8 cellular contexts compared by ENCODE assay signal in the genomic region with DNA sequence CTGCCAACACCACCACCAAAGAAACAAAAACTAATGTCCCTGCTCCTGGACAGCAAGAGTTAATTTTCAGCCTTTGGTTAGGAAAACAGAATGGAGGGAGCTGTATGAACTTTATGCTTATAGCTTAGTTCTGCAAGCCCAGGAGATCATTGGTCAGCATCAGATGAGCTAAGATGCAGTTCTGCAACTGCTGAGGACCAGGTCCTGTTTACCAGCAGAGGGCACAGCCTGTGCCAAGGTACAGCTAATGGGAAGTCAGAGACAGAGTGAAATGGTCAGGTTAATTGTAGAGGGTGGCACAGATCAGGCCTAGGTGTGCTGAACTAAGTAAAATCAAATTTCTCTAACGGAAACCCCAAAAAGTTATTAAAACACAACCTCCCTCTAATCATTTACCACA.
DNase-seq lines count a peak whose midpoint lies in the region; ATAC-seq, FAIRE-seq and TF ChIP-seq lines count a peak whose summit lies in the region.
"Had no signal": no experiment of that assay in that cellular context is flagged by ENCODE, and none has a peak within 500 bp of the region (broad histone marks: within the 10 kb centered on the region; RNA-seq: fewer than 3 reads in every experiment).

No MANE protein-coding gene starts in this region.

- POLR2A ChIA-PET in H1 (lab: Charles Lee; ENCODE audit: partially characterized antibody) = no interaction called here

- H3K9me3 ChIP-seq in H1 (ENCODE audit: insufficient read depth in 2 of 2, low read depth in 1 of 2, low read length in 1 of 2) (no peaks in the 10 kb centered on the region), Peyer's patch (no peaks in the 10 kb centered on the region)

- H2BK120ac ChIP-seq in H1 (replicated peaks; ENCODE audit: low read depth, low read length) = no peak overlapping the region

- TF ChIP-seq POLR2A in H1 (IDR thresholded peaks at IDR 0.05; ENCODE audit: control extremely low read depth in 1 of 2, low read depth in 2 of 2, low read length in 2 of 2) (no peak), Peyer's patch (IDR thresholded peaks at IDR 0.05) (no peak)

- peak; percentile 42 for ATAC-seq in GM19025 (IDR thresholded peaks at IDR 0.05; ENCODE audit: low read depth, unreplicated experiment)

- no peak overlapping the region for H3K9ac ChIP-seq in H1 (replicated peaks in 1 of 4; ENCODE audit: extremely low read depth in 1 of 4, low read depth in 3 of 4, low read length in 3 of 4)

- no peak overlapping the region for H4K5ac ChIP-seq in H1 (ENCODE audit: insufficient read length, low read depth, low read length)

- no peak overlapping the region for H2BK12ac ChIP-seq in H1 (ENCODE audit: low read depth, low read length)

- H3K27me3 ChIP-seq in H1 (replicated peaks in 1 of 4; ENCODE audit: control insufficient read depth in 3 of 4, extremely low read depth in 1 of 4, insufficient read depth in 3 of 4, low read length in 3 of 4) (no peaks in the 10 kb centered on the region), Peyer's patch (no peaks in the 10 kb centered on the region)

- peaks cover 4 to 98% of the 10 kb centered on the region in 2 experiments; a peak in 3 of 4 replicates for H3K79me2 ChIP-seq in H1 (ENCODE audit: control insufficient read depth in 1 of 2, insufficient read depth in 2 of 2, low read length in 2 of 2)

- H3K4me2 ChIP-seq in H1 (ENCODE audit: insufficient read depth in 1 of 2, low read depth in 2 of 2, low read length in 2 of 2) = no peak overlapping the region

- FAIRE-seq in H1 (lab: Jason Lieb, UNC) = no peak

- no peak overlapping the region for H2BK20ac ChIP-seq in H1 (ENCODE audit: low read length)

- 89% methylated on average over 1 of the region's 1 CpG; no CpG with 5 or more reads in 1 of the 2 experiments for WGBS in H1 (ENCODE audit: extremely low coverage in 1 of 2, insufficient coverage in 1 of 2, insufficient read length in 1 of 2, insufficient replicate concordance in 2 of 2, low coverage in 1 of 2, low lambda C conversion rate in 2 of 2, missing lambda C conversion rate in 1 of 2), 2 experiments

- H3K27ac ChIP-seq in H1 (ENCODE audit: low read depth, low read length) (no peak overlapping the region), Peyer's patch (no peak overlapping the region)

- no peak for TF ChIP-seq EP300 in Ishikawa (IDR thresholded peaks at IDR 0.05; ENCODE audit: borderline replicate concordance)
- TF ChIP-seq EP300 in H1 (IDR thresholded peaks at IDR 0.05; ENCODE audit: borderline replicate concordance in 1 of 2, low read depth in 2 of 2, low read length in 2 of 2) = no peak

- no peak overlapping the region for H2BK5ac ChIP-seq in H1 (ENCODE audit: low read depth, low read length)

- H3K79me1 ChIP-seq in H1 (ENCODE audit: low read depth, low read length) = peaks cover 23% of the 10 kb centered on the region

- CTCF ChIA-PET in H1 (lab: Charles Lee; ENCODE audit: partially characterized antibody) = interaction anchor here (0.5 to 3.0 kb wide), 7 partner anchors 8 to 312 kb away, joined by 3 to 18 read pairs (median 3); no protein-coding TSS in a partner anchor

- H3K36me3 ChIP-seq in H1 (ENCODE audit: control insufficient read depth in 2 of 4, insufficient read depth in 4 of 4, low read length in 3 of 4) = no peaks in the 10 kb centered on the region
- no peaks in the 10 kb centered on the region for H3K36me3 ChIP-seq in Peyer's patch

- H2AK5ac ChIP-seq in H1 (ENCODE audit: low read depth, low read length) = no peak overlapping the region

- H3K4ac ChIP-seq in H1 (replicated peaks; ENCODE audit: insufficient read length, low read depth, low read length) = no peak overlapping the region

- H3K14ac ChIP-seq in H1 (ENCODE audit: insufficient read length) = no peak overlapping the region

- peak; percentile 57 for TF ChIP-seq RAD21 in Ishikawa (IDR thresholded peaks at IDR 0.05; ENCODE audit: low read depth)
- peak; percentile 14 to 28; a peak in 2 of 4 replicates for TF ChIP-seq RAD21 in H1 (IDR thresholded peaks at IDR 0.05 in 1 of 2, conservative IDR thresholded peaks at IDR 0.05 in 1 of 2; ENCODE audit: low read depth in 2 of 2, low read length in 2 of 2)

- no peak overlapping the region for H3K23ac ChIP-seq in H1 (ENCODE audit: insufficient read length)

- peaks cover 12 to 24% of the 10 kb centered on the region in 2 experiments for H4K20me1 ChIP-seq in H1 (replicated peaks in 1 of 2; ENCODE audit: control insufficient read depth in 1 of 2, insufficient read depth in 2 of 2, low read length in 2 of 2)

- DNase-seq in H1 (ENCODE audit: low read depth in 1 of 2, low spot score in 2 of 2) (no peak), renal cortical epithelial cell (ENCODE audit: low read depth) (peak; percentile 62), NOMO-1 (lab: John Stamatoyannopoulos, UW; ENCODE audit: unreplicated experiment in 2 of 2) (no peak), AG08396 (ENCODE audit: low spot score) (no peak), Peyer's patch (no peak)
- DNase-seq: stimulated activated CD4-positive, alpha-beta T cell treated with anti-CD3 and anti-CD28 coated beads, Interleukin-4, amount 100 ng/mL, for 4 hours had no signal

- H3K4me3 ChIP-seq in H1 (ENCODE audit: extremely low read depth in 1 of 4, insufficient read depth in 2 of 4, low read depth in 3 of 4, low read length in 4 of 4) (no peak overlapping the region), Peyer's patch (no peak overlapping the region)

- H4K8ac ChIP-seq in H1 (ENCODE audit: extremely low read depth, insufficient read depth, low read length) = no peak overlapping the region

- no peak overlapping the region for H2BK15ac ChIP-seq in H1 (ENCODE audit: low read length)

- H3K4me1 ChIP-seq in H1 (replicated peaks in 1 of 4; ENCODE audit: control insufficient read depth in 3 of 4, insufficient read depth in 4 of 4, low read length in 3 of 4) = peaks cover 0 to 3% (median 0%) of the 10 kb centered on the region in 4 experiments; a peak in 1 of 7 replicates
- H3K4me1 ChIP-seq in Peyer's patch = no peaks in the 10 kb centered on the region

- H2AFZ ChIP-seq in H1 (ENCODE audit: low read length) = no peak overlapping the region

- H3K56ac ChIP-seq in H1 (replicated peaks; ENCODE audit: insufficient read length, low read depth, low read length) = no peak overlapping the region

- TF ChIP-seq CTCF in H1 (IDR thresholded peaks at IDR 0.05; ENCODE audit: control extremely low read depth in 1 of 3, insufficient read depth in 1 of 3, low read depth in 1 of 3, low read length in 3 of 3) (peak; percentile 6 to 20 (median 11); a peak in 3 of 4 replicates), Peyer's patch (IDR thresholded peaks at IDR 0.05) (peak in 3 of 6 experiments; percentile 18 to 24 (median 20))

- H4K91ac ChIP-seq in H1 (replicated peaks; ENCODE audit: insufficient read length, low read length) = no peak overlapping the region

- no peaks in the 10 kb centered on the region for H3K23me2 ChIP-seq in H1 (ENCODE audit: low read depth, low read length)

- no peak overlapping the region for H3K18ac ChIP-seq in H1 (ENCODE audit: extremely low read depth, low read length)

TF ChIP-seq in Ishikawa, 13 proteins besides CTCF, POLR2A, EP300 and RAD21 (continues in another document):
- TF ChIP-seq, protein P1, sequence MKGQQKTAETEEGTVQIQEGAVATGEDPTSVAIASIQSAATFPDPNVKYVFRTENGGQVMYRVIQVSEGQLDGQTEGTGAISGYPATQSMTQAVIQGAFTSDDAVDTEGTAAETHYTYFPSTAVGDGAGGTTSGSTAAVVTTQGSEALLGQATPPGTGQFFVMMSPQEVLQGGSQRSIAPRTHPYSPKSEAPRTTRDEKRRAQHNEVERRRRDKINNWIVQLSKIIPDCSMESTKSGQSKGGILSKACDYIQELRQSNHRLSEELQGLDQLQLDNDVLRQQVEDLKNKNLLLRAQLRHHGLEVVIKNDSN (IDR thresholded peaks at IDR 0.05) = no peak

TF ChIP-seq in H1, 55 proteins besides CTCF, POLR2A, EP300 and RAD21:
- TF ChIP-seq RBBP5 (IDR thresholded peaks at IDR 0.05; ENCODE audit: borderline replicate concordance, low read depth, low read length) (no peak), TAF1 (IDR thresholded peaks at IDR 0.05; ENCODE audit: low read depth, low read length) (no peak), SIRT6 (IDR thresholded peaks at IDR 0.05; ENCODE audit: low read length) (no peak), TAF7 (optimal IDR thresholded peaks at IDR 0.05; ENCODE audit: borderline replicate concordance, low read depth, low read length) (no peak), SIN3A (conservative IDR thresholded peaks at IDR 0.05 in 1 of 2, IDR thresholded peaks at IDR 0.05 in 1 of 2; ENCODE audit: low read depth in 1 of 2, low read length in 2 of 2) (no peak), MAFK (IDR thresholded peaks at IDR 0.05; ENCODE audit: low read depth, low read length) (no peak), RXRA (IDR thresholded peaks at IDR 0.05; ENCODE audit: insufficient read depth, low read depth, low read length) (no peak), TCF12 (IDR thresholded peaks at IDR 0.05; ENCODE audit: low read depth, low read length) (no peak), FOSL1 (IDR thresholded peaks at IDR 0.05; ENCODE audit: insufficient read depth, low read depth, low read length) (no peak)
- TF ChIP-seq, protein P2, sequence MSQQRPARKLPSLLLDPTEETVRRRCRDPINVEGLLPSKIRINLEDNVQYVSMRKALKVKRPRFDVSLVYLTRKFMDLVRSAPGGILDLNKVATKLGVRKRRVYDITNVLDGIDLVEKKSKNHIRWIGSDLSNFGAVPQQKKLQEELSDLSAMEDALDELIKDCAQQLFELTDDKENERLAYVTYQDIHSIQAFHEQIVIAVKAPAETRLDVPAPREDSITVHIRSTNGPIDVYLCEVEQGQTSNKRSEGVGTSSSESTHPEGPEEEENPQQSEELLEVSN (IDR thresholded peaks at IDR 0.05) = no peak
- TF ChIP-seq, protein P3, sequence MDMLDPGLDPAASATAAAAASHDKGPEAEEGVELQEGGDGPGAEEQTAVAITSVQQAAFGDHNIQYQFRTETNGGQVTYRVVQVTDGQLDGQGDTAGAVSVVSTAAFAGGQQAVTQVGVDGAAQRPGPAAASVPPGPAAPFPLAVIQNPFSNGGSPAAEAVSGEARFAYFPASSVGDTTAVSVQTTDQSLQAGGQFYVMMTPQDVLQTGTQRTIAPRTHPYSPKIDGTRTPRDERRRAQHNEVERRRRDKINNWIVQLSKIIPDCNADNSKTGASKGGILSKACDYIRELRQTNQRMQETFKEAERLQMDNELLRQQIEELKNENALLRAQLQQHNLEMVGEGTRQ (IDR thresholded peaks at IDR 0.05; ENCODE audit: low read length) = no peak
TF ChIP-seq in H1: peak in this region for 0.
